11 cellular contexts compared by ENCODE assay signal in genomic region chr11:73716153-73717056, GRCh38. TPM values are rescaled to one million over a fixed set of nuclear protein-coding genes. Genes with fewer than 3 reads are reported as not detected.
A peak's percentile ranks its signal among the peaks of the same experiment; 100 is the strongest.
DNase-seq lines count a peak whose midpoint lies in the region; ATAC-seq and TF ChIP-seq lines count a peak whose summit lies in the region.
"Had no signal": no experiment of that assay in that cellular context is flagged by ENCODE, and none has a peak within 500 bp of the region (broad histone marks: within the 10 kb centered on the region; RNA-seq: fewer than 3 reads in every experiment).

No MANE protein-coding gene starts in this region.

- no peak overlapping the region for H3K14ac ChIP-seq in IMR-90 (replicated peaks; ENCODE audit: low read depth, low read length)

- in situ Hi-C loops in IMR-90 (cut with MboI; ENCODE audit: low sequenced_read_pairs), result no loop called here

- H4K5ac ChIP-seq in IMR-90 (ENCODE audit: low read depth, low read length), result no peak overlapping the region

- TF ChIP-seq POLR2A in IMR-90 (IDR thresholded peaks at IDR 0.05; ENCODE audit: low read depth, low read length), result no peak

- DNase-seq in DMS53 (lab: John Stamatoyannopoulos, UW), result peak; percentile 53
- peak; percentile 2 for DNase-seq in IMR-90
- DNase-seq in medulla oblongata (ENCODE audit: extremely low spot score), result peak; percentile 25
- no peak for DNase-seq in posterior cingulate gyrus
- DNase-seq in NCI-H345 (lab: John Stamatoyannopoulos, UW), result no peak
- DNase-seq in NCI-H2227 treated with DMSO at 0.1 percent for 48 hours (lab: John Stamatoyannopoulos, UW), result no peak
- DNase-seq: left ventricle myocardium superior, small intestine had no signal

- H2AK9ac ChIP-seq in IMR-90 (replicated peaks; ENCODE audit: low read depth, low read length, poor library complexity), result no peak overlapping the region

- H2BK120ac ChIP-seq in IMR-90 (ENCODE audit: low read depth, low read length), result no peak overlapping the region

- no peak overlapping the region for H2BK20ac ChIP-seq in IMR-90 (ENCODE audit: low read depth, low read length)

- no peak overlapping the region for H2AFZ ChIP-seq in IMR-90 (replicated peaks; ENCODE audit: low read length, poor library complexity)

- H4K20me1 ChIP-seq in IMR-90 (ENCODE audit: insufficient read depth, low read length), result peaks cover 13% of the 10 kb centered on the region; the same call in 1 of the 2 replicates

- no CpG with 5 or more reads among the region's 1 CpG for WGBS in IMR-90 (ENCODE audit: extremely low coverage in 2 of 2, insufficient read length in 1 of 2), 2 experiments

- H3K36me3 ChIP-seq in IMR-90 (ENCODE audit: control insufficient read depth, insufficient read depth, low read length), result peaks cover 13% of the 10 kb centered on the region

- dilution Hi-C loops in IMR-90 (cut with HindIII; ENCODE audit: low sequenced_read_pairs, unreplicated experiment), result no loop called here

- H3K27me3 ChIP-seq in IMR-90 (ENCODE audit: control insufficient read depth, insufficient read depth, low read length), result no peaks in the 10 kb centered on the region
- H3K27me3 ChIP-seq: ascending aorta had no signal

- no peak overlapping the region for H3K23ac ChIP-seq in IMR-90 (ENCODE audit: low read depth, low read length)

- H3K56ac ChIP-seq in IMR-90 (ENCODE audit: extremely low read depth, insufficient read depth, low read length), result no peak overlapping the region

- no peak for TF ChIP-seq RAD21 in IMR-90 (IDR thresholded peaks at IDR 0.05; ENCODE audit: low read length)

- H2AK5ac ChIP-seq in IMR-90 (ENCODE audit: low read depth, low read length), result no peak overlapping the region

- no peak overlapping the region for H3K4ac ChIP-seq in IMR-90 (ENCODE audit: low read depth, low read length)

- H3K18ac ChIP-seq in IMR-90 (ENCODE audit: low read depth, low read length), result no peak overlapping the region

- no peaks in the 10 kb centered on the region for H3K9me3 ChIP-seq in IMR-90 (ENCODE audit: control insufficient read depth, insufficient read depth, low read length)
- H3K9me3 ChIP-seq: ascending aorta had no signal

- no peak overlapping the region for H3K4me2 ChIP-seq in IMR-90 (ENCODE audit: low read depth, low read length)

- CTCF ChIA-PET in IMR-90 (lab: Yijun Ruan, JAX), result interaction anchor here (0.7 to 0.9 kb wide), 2 partner anchors 13 to 235 kb away, joined by 3 to 6 read pairs; no protein-coding TSS in a partner anchor

- intact Hi-C loops in IMR-90 (cut with micrococcal nuclease), result no loop called here
- intact Hi-C loops in posterior cingulate gyrus (cut with DNase I), result no loop called here

- TF ChIP-seq CTCF in IMR-90 (conservative IDR thresholded peaks at IDR 0.05; ENCODE audit: low read depth, low read length) (no peak), VCaP (conservative IDR thresholded peaks at IDR 0.05) (no peak)

- no peak overlapping the region for H3K27ac ChIP-seq in IMR-90 (ENCODE audit: insufficient read depth, low read length)
- peak overlapping the region; percentile 57 for H3K27ac ChIP-seq in VCaP
- H3K27ac ChIP-seq: ascending aorta had no signal

- ATAC-seq in IMR-90 (ENCODE audit: low read depth), result no peak; the same call in 1 of the 2 replicates
- ATAC-seq in GM21423 (IDR thresholded peaks at IDR 0.05; ENCODE audit: unreplicated experiment), result no peak
- ATAC-seq: left ventricle myocardium superior had no signal

- H3K9me1 ChIP-seq in IMR-90 (ENCODE audit: insufficient read depth, low read length), result peaks cover 5% of the 10 kb centered on the region

- no peak overlapping the region for H3K9ac ChIP-seq in IMR-90 (ENCODE audit: low read depth, low read length)

- H4K8ac ChIP-seq in IMR-90 (ENCODE audit: low read depth in 2 of 2, low read length in 2 of 2), result no peak overlapping the region

- peaks cover 2% of the 10 kb centered on the region; the same call in 1 of the 2 replicates for H3K4me1 ChIP-seq in IMR-90 (ENCODE audit: control insufficient read depth, insufficient read depth, low read length)
- H3K4me1 ChIP-seq: ascending aorta had no signal

- no peak overlapping the region for H3K4me3 ChIP-seq in IMR-90 (ENCODE audit: insufficient read depth, low read depth, low read length)
- H3K4me3 ChIP-seq: ascending aorta had no signal

- H3K79me1 ChIP-seq in IMR-90 (ENCODE audit: low read depth in 1 of 2, low read length in 2 of 2), result peaks cover 23 to 38% of the 10 kb centered on the region in 2 experiments

- no peak overlapping the region for H4K91ac ChIP-seq in IMR-90 (ENCODE audit: insufficient read depth, low read depth, low read length)

- BruUV-seq in IMR-90 (replicated peaks; lab: Mats Ljungman, UMichigan), result no TSS peak

- POLR2A ChIA-PET in IMR-90 (lab: Charles Lee; ENCODE audit: unreplicated experiment), result no interaction called here

- no peak overlapping the region for H2BK15ac ChIP-seq in IMR-90 (ENCODE audit: low read depth, low read length)

- H2BK5ac ChIP-seq in IMR-90 (ENCODE audit: low read depth, low read length, poor library complexity, severe bottlenecking), result no peak overlapping the region

TF ChIP-seq in IMR-90, 13 proteins besides CTCF, POLR2A, EP300 and RAD21:
- no peak for TF ChIP-seq BHLHE40 (IDR thresholded peaks at IDR 0.05; ENCODE audit: low read depth, low read length)
- TF ChIP-seq MAZ (IDR thresholded peaks at IDR 0.05; ENCODE audit: borderline replicate concordance, low read depth, low read length), result no peak
- no peak for TF ChIP-seq ELK1 (IDR thresholded peaks at IDR 0.05; ENCODE audit: borderline replicate concordance, low read depth, low read length)
- no peak for TF ChIP-seq SMC3 (IDR thresholded peaks at IDR 0.05; ENCODE audit: low read depth, low read length)
- no peak for TF ChIP-seq RFX5 (IDR thresholded peaks at IDR 0.05; ENCODE audit: low read depth, low read length)
- no peak for TF ChIP-seq RCOR1 (IDR thresholded peaks at IDR 0.05; ENCODE audit: insufficient replicate concordance, low read length)
- no peak for TF ChIP-seq MAFK (IDR thresholded peaks at IDR 0.05; ENCODE audit: low read depth, low read length)
- TF ChIP-seq CEBPB (IDR thresholded peaks at IDR 0.05; ENCODE audit: low read depth, low read length), result no peak
- TF ChIP-seq CHD1 (IDR thresholded peaks at IDR 0.05; ENCODE audit: low read depth, low read length), result no peak
- no peak for TF ChIP-seq NFE2L2 (IDR thresholded peaks at IDR 0.05; ENCODE audit: low read depth, low read length)
- TF ChIP-seq, protein P1, sequence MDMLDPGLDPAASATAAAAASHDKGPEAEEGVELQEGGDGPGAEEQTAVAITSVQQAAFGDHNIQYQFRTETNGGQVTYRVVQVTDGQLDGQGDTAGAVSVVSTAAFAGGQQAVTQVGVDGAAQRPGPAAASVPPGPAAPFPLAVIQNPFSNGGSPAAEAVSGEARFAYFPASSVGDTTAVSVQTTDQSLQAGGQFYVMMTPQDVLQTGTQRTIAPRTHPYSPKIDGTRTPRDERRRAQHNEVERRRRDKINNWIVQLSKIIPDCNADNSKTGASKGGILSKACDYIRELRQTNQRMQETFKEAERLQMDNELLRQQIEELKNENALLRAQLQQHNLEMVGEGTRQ (IDR thresholded peaks at IDR 0.05; ENCODE audit: low read depth, low read length), result no peak
- TF ChIP-seq FOS (IDR thresholded peaks at IDR 0.05; ENCODE audit: low read depth, low read length), result no peak
- no peak for TF ChIP-seq MXI1 (IDR thresholded peaks at IDR 0.05; ENCODE audit: borderline replicate concordance, low read depth, low read length)

RNA-seq across cellular contexts. Expression of gene RAB6A, which starts 44.5 kb away (rescaled TPM):
- total RNA-seq in IMR-90 (2012; rRNA removed), result 81.0 and 120 TPM in 2 replicates
- 57.9 and 65.5 TPM in 2 replicates for polyA plus RNA-seq in IMR-90 (2012; rRNA removed)
- polyA plus RNA-seq in IMR-90 (2012; cell fraction: cytosol; rRNA removed), result 71.4 and 74.7 TPM in 2 replicates
- polyA plus RNA-seq in IMR-90 (2012; cell fraction: nucleus; rRNA removed; ENCODE audit: low replicate concordance), result 35.9 and 46.7 TPM in 2 replicates

Comparison
In these comparisons a context has a peak if more than half of its experiments do, and no peak if none do; other contexts are left out.
1. DNase-seq: peak in DMS53 (single experiment), IMR-90 (single experiment) and medulla oblongata (single experiment); none in posterior cingulate gyrus (0 of 10), NCI-H345 (single experiment) and NCI-H2227 treated with DMSO at 0.1 percent for 48 hours (single experiment).